23 cellular contexts compared by ENCODE assay signal in the genomic region with DNA sequence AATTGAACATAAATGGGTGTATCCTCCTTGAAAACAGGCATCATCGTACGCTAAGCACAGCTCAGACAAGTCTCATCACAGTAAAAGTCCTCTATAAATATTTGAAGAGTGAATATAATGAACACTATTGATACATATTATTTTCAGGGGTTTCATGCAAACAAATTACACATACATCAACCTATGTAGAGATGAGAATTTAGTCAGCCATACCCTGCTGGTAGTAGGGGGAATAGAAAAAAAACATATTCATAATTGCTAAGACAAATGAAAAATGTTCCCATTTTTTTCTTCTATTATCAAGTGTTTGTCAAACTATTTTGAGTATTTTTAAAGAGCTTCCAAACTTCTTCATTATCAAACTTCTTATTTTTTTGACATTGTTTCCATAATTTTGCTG.
"Had no signal": no experiment of that assay in that cellular context is flagged by ENCODE, and none has a peak within 500 bp of the region (broad histone marks: within the 10 kb centered on the region; RNA-seq: fewer than 3 reads in every experiment).

No MANE protein-coding gene starts in this region.

- H3K9me3 ChIP-seq: MG63, SK-N-SH had no signal

- H3K9ac ChIP-seq: SK-N-SH had no signal

- H3K27me3 ChIP-seq: MG63 had no signal

- H3K4me2 ChIP-seq: SK-N-SH had no signal

- H3K4me3 ChIP-seq: MG63 had no signal

- ATAC-seq: HepG2 had no signal

- H3K36me3 ChIP-seq: MG63 had no signal

- DNase-seq: IMR-90, Karpas-422, KG1, MG63, NCI-H1092, NCI-H1105 treated with DMSO at 0.1 percent for 48 hours, NCI-H1417 treated with DMSO at 0.1 percent for 48 hours, NCI-H146, NCI-H1694 treated with DMSO at 0.1 percent for 48 hours, NCI-H1930, NCI-H2081, NCI-H2107, NCI-H2171, NCI-H226, NCI-H446, NCI-H510A, NCI-H524 treated with DMSO at 0.1 percent for 48 hours, NCI-H69, NCI-H774, RPMI8226, SHP77, SK-N-SH had no signal
